8 cellular contexts compared by ENCODE assay signal in genomic region chr11:1803246-1803645, GRCh38. TPM values are rescaled to one million over a fixed set of nuclear protein-coding genes. Genes with fewer than 3 reads are reported as not detected.
"Had no signal": no experiment of that assay in that cellular context is flagged by ENCODE, and none has a peak within 500 bp of the region (broad histone marks: within the 10 kb centered on the region; RNA-seq: fewer than 3 reads in every experiment).

No MANE protein-coding gene starts in this region.

- DNase-seq: GM23248, GOT3, H7, HFFc6 had no signal

- ATAC-seq: HCT116 had no signal

- H3K4me3 Mint-ChIP-seq: HFFc6, IgD-negative memory B cell had no signal

- H3K9me3 ChIP-seq: HAP-1 had no signal

- H3K27ac Mint-ChIP-seq: HFFc6 had no signal

- H3K4me1 Mint-ChIP-seq: IgD-negative memory B cell had no signal

- H3K27ac ChIP-seq: GM23248 had no signal

- H3K9ac ChIP-seq: GM23248 had no signal

- H3K4me1 ChIP-seq: HAP-1 had no signal

- H2AFZ ChIP-seq: GM23248 had no signal

- H3K36me3 Mint-ChIP-seq: IgD-negative memory B cell had no signal

- H3K36me3 ChIP-seq: HAP-1 had no signal

- H3K9me3 Mint-ChIP-seq: HFFc6, IgD-negative memory B cell had no signal

- H3K4me3 ChIP-seq: GM23248, HAP-1 had no signal

RNA-seq across cellular contexts. Expression of gene SYT8, which starts 31.5 kb away (rescaled TPM):
- total RNA-seq: GM23248, H4, H7, HFFc6 had no signal

RNA-seq across cellular contexts. Expression of gene TNNI2, which starts 35.5 kb away (rescaled TPM):
- total RNA-seq: GM23248, H4, H7, HFFc6 had no signal

RNA-seq across cellular contexts. Expression of gene LSP1, which starts 49.6 kb away (rescaled TPM):
- total RNA-seq: GM23248 had no signal
